28 cellular contexts compared by ENCODE assay signal in genomic region chr12:116347265-116347664, GRCh38.
"Had no signal": no experiment of that assay in that cellular context is flagged by ENCODE, and none has a peak within 500 bp of the region (broad histone marks: within the 10 kb centered on the region; RNA-seq: fewer than 3 reads in every experiment).

No MANE protein-coding gene starts in this region.

- H3K27ac Mint-ChIP-seq: activated naive CD4-positive, alpha-beta T cell treated with anti-CD3 and anti-CD28 coated beads, Interleukin-2, amount 10 ng/mL, durations not matched to agents 7 days and 5 days; activated naive CD8-positive, alpha-beta T cell treated with anti-CD3 and anti-CD28 coated beads, Interleukin-2, amount 10 ng/mL, durations not matched to agents 7 days and 5 days; activated T-helper 1 cell treated with anti-CD3 and anti-CD28 coated beads, Interleukin-12 subunit alpha, Interleukin-12 subunit beta, Interleukin-2, Interleukin-4 antibody, amounts not matched to agents 30 ng/mL and 10 ng/mL and 1 ng/mL, durations not matched to agents 14 hours and 24 hours and 36 hours; dendritic cell treated with granulocyte-macrophage colony-stimulating factor and Interleukin-4, amounts not matched to agents 40 ng/mL and 50 ng/mL, for 4 days; progenitor cell of endocrine pancreas had no signal

- H3K4me1 Mint-ChIP-seq: activated naive CD4-positive, alpha-beta T cell treated with anti-CD3 and anti-CD28 coated beads, Interleukin-2, amount 10 ng/mL, durations not matched to agents 7 days and 5 days; activated naive CD8-positive, alpha-beta T cell treated with anti-CD3 and anti-CD28 coated beads, Interleukin-2, amount 10 ng/mL, durations not matched to agents 7 days and 5 days had no signal

- DNase-seq: activated CD4-positive, alpha-beta T cell treated with anti-CD3 and anti-CD28 coated beads for 4 hours; activated CD4-positive, alpha-beta T cell treated with anti-CD3 and anti-CD28 coated beads, Interleukin-2, amount 50 U/mL, for 4 hours; activated CD8-positive, alpha-beta memory T cell treated with anti-CD3 and anti-CD28 coated beads for 24 hours; activated effector memory CD4-positive, alpha-beta T cell treated with anti-CD3 and anti-CD28 coated beads, Interleukin-2, amount 50 U/mL, for 16 hours; activated naive CD4-positive, alpha-beta T cell treated with anti-CD3 and anti-CD28 coated beads, Interleukin-2, amount 10 ng/mL, durations not matched to agents 7 days and 5 days; activated naive CD8-positive, alpha-beta T cell treated with anti-CD3 and anti-CD28 coated beads, Interleukin-2, amount 10 ng/mL, durations not matched to agents 7 days and 5 days; central memory CD4-positive, alpha-beta T cell; effector CD4-positive, alpha-beta T cell; left lung; lower lobe of right lung; mesendoderm; mucosa of descending colon; nephron progenitor cell; right lobe of liver; stimulated activated CD4-positive, alpha-beta T cell treated with anti-CD3 and anti-CD28 coated beads, Interleukin-12 subunit alpha, Interleukin-12 subunit beta, amount 100 ng/mL, for 4 hours; stimulated activated CD4-positive, alpha-beta T cell treated with anti-CD3 and anti-CD28 coated beads, Interleukin-4, amount 100 ng/mL, for 1 hour; stimulated activated naive CD8-positive, alpha-beta T cell treated with anti-CD3 and anti-CD28 coated beads, Interleukin-15, Interleukin-2, amounts not matched to agents 100 U/mL and 50 U/mL, for 24 hours; trophoblast cell had no signal

- H3K9me3 ChIP-seq: breast epithelium, esophagus muscularis mucosa, left lung, lower lobe of right lung, mucosa of descending colon, neutrophil, ovary, right lobe of liver, thoracic aorta had no signal

- ATAC-seq: lower lobe of right lung; stimulated activated naive CD8-positive, alpha-beta T cell treated with anti-CD3 and anti-CD28 coated beads, Interleukin-15, Interleukin-2, amounts not matched to agents 100 U/mL and 50 U/mL, for 24 hours had no signal

- H3K4me3 Mint-ChIP-seq: activated naive CD4-positive, alpha-beta T cell treated with anti-CD3 and anti-CD28 coated beads, Interleukin-2, amount 10 ng/mL, durations not matched to agents 7 days and 5 days; activated naive CD8-positive, alpha-beta T cell treated with anti-CD3 and anti-CD28 coated beads, Interleukin-2, amount 10 ng/mL, durations not matched to agents 7 days and 5 days; activated T-helper 1 cell treated with anti-CD3 and anti-CD28 coated beads, Interleukin-12 subunit alpha, Interleukin-12 subunit beta, Interleukin-2, Interleukin-4 antibody, amounts not matched to agents 30 ng/mL and 10 ng/mL and 1 ng/mL, durations not matched to agents 14 hours and 24 hours and 36 hours; dendritic cell treated with granulocyte-macrophage colony-stimulating factor and Interleukin-4, amounts not matched to agents 40 ng/mL and 50 ng/mL, for 4 days; nephron progenitor cell had no signal

- H3K27ac ChIP-seq: breast epithelium, foreskin keratinocyte, left lung, lower lobe of right lung, neutrophil, ovary, right lobe of liver, VCaP had no signal

- H3K36me3 ChIP-seq: breast epithelium, esophagus muscularis mucosa, left lung, lower lobe of right lung, neutrophil, ovary, right lobe of liver, thoracic aorta had no signal

- H3K4me1 ChIP-seq: lower lobe of right lung had no signal

- H3K27me3 Mint-ChIP-seq: progenitor cell of endocrine pancreas had no signal

- H3K27me3 ChIP-seq: breast epithelium, esophagus muscularis mucosa, foreskin keratinocyte, left lung, neutrophil, ovary, right lobe of liver had no signal

- H3K4me3 ChIP-seq: breast epithelium, esophagus muscularis mucosa, left lung, lower lobe of right lung, mucosa of descending colon, ovary, right lobe of liver, thoracic aorta had no signal

- H3K36me3 Mint-ChIP-seq: activated naive CD4-positive, alpha-beta T cell treated with anti-CD3 and anti-CD28 coated beads, Interleukin-2, amount 10 ng/mL, durations not matched to agents 7 days and 5 days; activated naive CD8-positive, alpha-beta T cell treated with anti-CD3 and anti-CD28 coated beads, Interleukin-2, amount 10 ng/mL, durations not matched to agents 7 days and 5 days had no signal
